18 cellular contexts compared by ENCODE assay signal in genomic region chr3:121916189-121916588, GRCh38.
A peak's percentile ranks its signal among the peaks of the same experiment; 100 is the strongest.
DNase-seq lines count a peak whose midpoint lies in the region; ATAC-seq lines count a peak whose summit lies in the region.
"Had no signal": no experiment of that assay in that cellular context is flagged by ENCODE, and none has a peak within 500 bp of the region (broad histone marks: within the 10 kb centered on the region; RNA-seq: fewer than 3 reads in every experiment).

No MANE protein-coding gene starts in this region.

- DNase-seq in DMS79 (lab: John Stamatoyannopoulos, UW) (peak; percentile 9), NCI-H69 (lab: John Stamatoyannopoulos, UW) (peak; percentile 65), cerebellar cortex (ENCODE audit: low spot score) (peak; percentile 11), pons (ENCODE audit: low spot score) (peak; percentile 19), HCEC 1CT (no peak), NCI-H226 (no peak)
- no peak for DNase-seq in stimulated activated CD4-positive, alpha-beta T cell treated with anti-CD3 and anti-CD28 coated beads, Interleukin-1b, Interleukin-23, amount 100 ng/mL, for 48 hours
- DNase-seq: CD8-positive, alpha-beta memory T cell; DND-41; GDM1; MG63; NCI-H1417 treated with DMSO at 0.1 percent for 48 hours; NCI-H1930; NCI-H510A; Right ventricle myocardium superior; SK-N-SH had no signal

- no peak for ATAC-seq in HG03039 (IDR thresholded peaks at IDR 0.05; ENCODE audit: unreplicated experiment)
- ATAC-seq: HepG2 had no signal

Comparison
In these comparisons a context has a peak if more than half of its experiments do, and no peak if none do; other contexts are left out.
1. DNase-seq: peak in DMS79 (single experiment), NCI-H69 (single experiment), cerebellar cortex (single experiment) and pons (single experiment); none in HCEC 1CT (single experiment), stimulated activated CD4-positive, alpha-beta T cell treated with anti-CD3 and anti-CD28 coated beads, Interleukin-1b, Interleukin-23, amount 100 ng/mL, for 48 hours (single experiment) and NCI-H226 (single experiment).